15 cellular contexts compared by ENCODE assay signal in genomic region chr18:76213996-76214395, GRCh38.
"Had no signal": no experiment of that assay in that cellular context is flagged by ENCODE, and none has a peak within 500 bp of the region (broad histone marks: within the 10 kb centered on the region; RNA-seq: fewer than 3 reads in every experiment).

No MANE protein-coding gene starts in this region.

- ATAC-seq: activated CD8-positive, alpha-beta memory T cell treated with anti-CD3 and anti-CD28 coated beads, Interleukin-2, amount 10 ng/mL, durations not matched to agents 7 days and 5 days; activated T-cell treated with anti-CD3 and anti-CD28 coated beads, Interleukin-2, amount 50 U/mL, for 4 hours; pancreas had no signal

- H3K27ac Mint-ChIP-seq: activated CD8-positive, alpha-beta memory T cell treated with anti-CD3 and anti-CD28 coated beads, Interleukin-2, amount 10 ng/mL, durations not matched to agents 7 days and 5 days; activated naive CD8-positive, alpha-beta T cell; neural progenitor cell; stimulated activated naive CD8-positive, alpha-beta T cell treated with anti-CD3 and anti-CD28 coated beads, Interleukin-15, Interleukin-2, amounts not matched to agents 100 ng/mL and 50 ng/mL, for 24 hours had no signal

- H3K9me3 Mint-ChIP-seq: activated T-cell treated with anti-CD3 and anti-CD28 coated beads, Interleukin-2, amount 50 U/mL, for 4 hours; neural progenitor cell; stimulated activated naive CD8-positive, alpha-beta T cell treated with anti-CD3 and anti-CD28 coated beads, Interleukin-15, Interleukin-2, amounts not matched to agents 100 ng/mL and 50 ng/mL, for 24 hours had no signal

- H3K4me1 Mint-ChIP-seq: activated CD8-positive, alpha-beta memory T cell treated with anti-CD3 and anti-CD28 coated beads, Interleukin-2, amount 10 ng/mL, durations not matched to agents 7 days and 5 days had no signal

- H3K4me3 Mint-ChIP-seq: activated CD8-positive, alpha-beta memory T cell treated with anti-CD3 and anti-CD28 coated beads, Interleukin-2, amount 10 ng/mL, durations not matched to agents 7 days and 5 days; activated naive CD8-positive, alpha-beta T cell; activated T-cell treated with anti-CD3 and anti-CD28 coated beads, Interleukin-2, amount 50 U/mL, for 4 hours; neural progenitor cell; stimulated activated naive CD8-positive, alpha-beta T cell treated with anti-CD3 and anti-CD28 coated beads, Interleukin-15, Interleukin-2, amounts not matched to agents 100 ng/mL and 50 ng/mL, for 24 hours had no signal

- H3K36me3 Mint-ChIP-seq: activated CD8-positive, alpha-beta memory T cell treated with anti-CD3 and anti-CD28 coated beads, Interleukin-2, amount 10 ng/mL, durations not matched to agents 7 days and 5 days; neural progenitor cell had no signal

- H3K27me3 Mint-ChIP-seq: activated CD8-positive, alpha-beta memory T cell treated with anti-CD3 and anti-CD28 coated beads, Interleukin-2, amount 10 ng/mL, durations not matched to agents 7 days and 5 days had no signal

- DNase-seq: activated CD4-positive, alpha-beta T cell treated with anti-CD3 and anti-CD28 coated beads for 1 hour; activated CD4-positive, alpha-beta T cell treated with anti-CD3 and anti-CD28 coated beads, Interleukin-2, amount 50 U/mL, for 48 hours; activated CD8-positive, alpha-beta memory T cell treated with anti-CD3 and anti-CD28 coated beads, Interleukin-2, amount 10 ng/mL, durations not matched to agents 7 days and 5 days; activated effector memory CD4-positive, alpha-beta T cell treated with anti-CD3 and anti-CD28 coated beads, Interleukin-2, amount 50 U/mL, for 16 hours; activated T-cell treated with anti-CD3 and anti-CD28 coated beads, Interleukin-2, amount 50 U/mL, for 4 hours; amygdala; brain microvascular endothelial cell; effector memory CD4-positive, alpha-beta T cell; pancreas; stimulated activated CD4-positive, alpha-beta T cell treated with anti-CD3 and anti-CD28 coated beads, Interleukin-4, amount 100 ng/mL, for 1 hour; stimulated activated CD8-positive, alpha-beta memory T cell treated with anti-CD3 and anti-CD28 coated beads, Interleukin-4, amount 100 ng/mL, for 48 hours; testis had no signal
